Comparison of ENCODE assay signal across 8 cellular contexts in genomic region chr18:46334200-46334553, GRCh38.
DNase-seq lines count a peak whose midpoint lies in the region; ATAC-seq and TF ChIP-seq lines count a peak whose summit lies in the region.

No MANE protein-coding gene starts in this region.

- H3K4me3 Mint-ChIP-seq in activated naive CD4-positive, alpha-beta T cell treated with anti-CD3 and anti-CD28 coated beads, Interleukin-2, amount 50 U/mL, for 24 hours, result peak overlapping the region; percentile 84
- H3K4me3 Mint-ChIP-seq in MCF 10A (ENCODE audit: unreplicated experiment), result peak overlapping the region; percentile 92

- intact Hi-C loops in MCF 10A (cut with micrococcal nuclease) (no loop called here), uterus (cut with DNase I; ENCODE audit: low total_unique reads) (no loop called here), OCI-LY7 (cut with micrococcal nuclease; ENCODE audit: unreplicated experiment) (no loop called here)

- no peak for DNase-seq in activated naive CD4-positive, alpha-beta T cell treated with anti-CD3 and anti-CD28 coated beads, Interleukin-2, amount 50 U/mL, for 16 hours
- DNase-seq in MCF 10A (ENCODE audit: unreplicated experiment), result no peak
- DNase-seq in uterus, result no peak
- DNase-seq in OCI-LY7 (ENCODE audit: low spot score), result no peak
- no peak for DNase-seq in activated gamma-delta T cell (lab: John Stamatoyannopoulos, UW)

- peak overlapping the region; percentile 31 for H3K4me3 ChIP-seq in mononuclear cell (ENCODE audit: low read length)
- H3K4me3 ChIP-seq in uterus, result peak overlapping the region; percentile 11 to 31
- no peak overlapping the region for H3K4me3 ChIP-seq in OCI-LY7 (ENCODE audit: low read depth, low read length, poor library complexity, severe bottlenecking)

- H3K79me2 ChIP-seq in OCI-LY7 (ENCODE audit: insufficient read depth, low read depth, low read length), result no peaks in the 10 kb centered on the region

- no peak for ATAC-seq in GM18867 (IDR thresholded peaks at IDR 0.05; ENCODE audit: unreplicated experiment)

- H3K9me2 ChIP-seq in OCI-LY7 (ENCODE audit: insufficient read depth, low read length), result no peaks in the 10 kb centered on the region

- POLR2A ChIA-PET in MCF 10A (lab: Yijun Ruan, JAX), result interaction anchor here (0.7 to 1.0 kb wide), 2 partner anchors 10 to 1619 kb away, joined by 4 to 5 read pairs; no protein-coding TSS in a partner anchor
- POLR2A ChIA-PET in OCI-LY7 (lab: Charles Lee), result no interaction called here

- no peaks in the 10 kb centered on the region for H4K20me1 ChIP-seq in OCI-LY7 (ENCODE audit: insufficient read depth, low read length)

- H3K9me3 ChIP-seq in mononuclear cell (ENCODE audit: low read depth, low read length), result no peaks in the 10 kb centered on the region
- no peaks in the 10 kb centered on the region for H3K9me3 ChIP-seq in uterus
- no peaks in the 10 kb centered on the region for H3K9me3 ChIP-seq in OCI-LY7 (ENCODE audit: low read length)

- no peak overlapping the region for H3K27ac ChIP-seq in uterus
- no peak overlapping the region for H3K27ac ChIP-seq in OCI-LY7 (ENCODE audit: low read depth, low read length, poor library complexity, severe bottlenecking)

- CTCF ChIA-PET in MCF 10A (lab: Yijun Ruan, JAX) (interaction anchor here (2.8 kb wide), 1 partner anchor 53 kb away, joined by 12 read pairs; no protein-coding TSS in a partner anchor), OCI-LY7 (lab: Charles Lee; ENCODE audit: unreplicated experiment) (no interaction called here)

- H3K4me1 Mint-ChIP-seq in activated naive CD4-positive, alpha-beta T cell treated with anti-CD3 and anti-CD28 coated beads, Interleukin-2, amount 50 U/mL, for 24 hours, result peaks cover 25% of the 10 kb centered on the region
- peaks cover 34% of the 10 kb centered on the region for H3K4me1 Mint-ChIP-seq in MCF 10A (ENCODE audit: insufficient read depth, unreplicated experiment)

- H2AFZ ChIP-seq in OCI-LY7 (ENCODE audit: low read length), result no peak overlapping the region

- BruUV-seq in MCF 10A (replicated peaks; lab: Mats Ljungman, UMichigan) (no TSS peak), OCI-LY7 (replicated peaks; lab: Mats Ljungman, UMichigan) (no TSS peak)

- peaks cover 33% of the 10 kb centered on the region for H3K27me3 Mint-ChIP-seq in activated naive CD4-positive, alpha-beta T cell treated with anti-CD3 and anti-CD28 coated beads, Interleukin-2, amount 50 U/mL, for 24 hours
- H3K27me3 Mint-ChIP-seq in MCF 10A (ENCODE audit: insufficient read depth, unreplicated experiment), result no peaks in the 10 kb centered on the region

- H3K36me3 ChIP-seq in uterus (no peaks in the 10 kb centered on the region), OCI-LY7 (ENCODE audit: insufficient read depth, low read length) (no peaks in the 10 kb centered on the region)

- no peak for TF ChIP-seq POLR2A in uterus (IDR thresholded peaks at IDR 0.05)

- H3K4me1 ChIP-seq in mononuclear cell (ENCODE audit: insufficient read depth, low read length), result peaks cover 33% of the 10 kb centered on the region
- H3K4me1 ChIP-seq in uterus, result peaks cover 0 to 12% of the 10 kb centered on the region in 2 donors
- H3K4me1 ChIP-seq in OCI-LY7 (ENCODE audit: insufficient read depth, low read length, poor library complexity, severe bottlenecking), result no peaks in the 10 kb centered on the region

- TF ChIP-seq CTCF in MCF 10A (IDR thresholded peaks at IDR 0.05; ENCODE audit: unreplicated experiment) (no peak), uterus (IDR thresholded peaks at IDR 0.05) (no peak), OCI-LY7 (conservative IDR thresholded peaks at IDR 0.05; ENCODE audit: low read length) (no peak)

- H3K4me2 ChIP-seq in OCI-LY7 (ENCODE audit: low read length), result no peak overlapping the region

- H3K27me3 ChIP-seq in mononuclear cell (ENCODE audit: insufficient read depth, low read length) (peaks cover 60% of the 10 kb centered on the region), uterus (no peaks in the 10 kb centered on the region)

- H3K27ac Mint-ChIP-seq in activated naive CD4-positive, alpha-beta T cell treated with anti-CD3 and anti-CD28 coated beads, Interleukin-2, amount 50 U/mL, for 24 hours, result no peak overlapping the region
- no peak overlapping the region for H3K27ac Mint-ChIP-seq in MCF 10A (ENCODE audit: low read depth, unreplicated experiment)

- H3K36me3 Mint-ChIP-seq in activated naive CD4-positive, alpha-beta T cell treated with anti-CD3 and anti-CD28 coated beads, Interleukin-2, amount 50 U/mL, for 24 hours, result no peaks in the 10 kb centered on the region
- peaks cover 13% of the 10 kb centered on the region for H3K36me3 Mint-ChIP-seq in MCF 10A (ENCODE audit: insufficient read depth, unreplicated experiment)

- no peaks in the 10 kb centered on the region for H3K9me3 Mint-ChIP-seq in activated naive CD4-positive, alpha-beta T cell treated with anti-CD3 and anti-CD28 coated beads, Interleukin-2, amount 50 U/mL, for 24 hours
- H3K9me3 Mint-ChIP-seq in MCF 10A (ENCODE audit: unreplicated experiment), result no peaks in the 10 kb centered on the region
